8 cellular contexts compared by ENCODE assay signal in the genomic region with DNA sequence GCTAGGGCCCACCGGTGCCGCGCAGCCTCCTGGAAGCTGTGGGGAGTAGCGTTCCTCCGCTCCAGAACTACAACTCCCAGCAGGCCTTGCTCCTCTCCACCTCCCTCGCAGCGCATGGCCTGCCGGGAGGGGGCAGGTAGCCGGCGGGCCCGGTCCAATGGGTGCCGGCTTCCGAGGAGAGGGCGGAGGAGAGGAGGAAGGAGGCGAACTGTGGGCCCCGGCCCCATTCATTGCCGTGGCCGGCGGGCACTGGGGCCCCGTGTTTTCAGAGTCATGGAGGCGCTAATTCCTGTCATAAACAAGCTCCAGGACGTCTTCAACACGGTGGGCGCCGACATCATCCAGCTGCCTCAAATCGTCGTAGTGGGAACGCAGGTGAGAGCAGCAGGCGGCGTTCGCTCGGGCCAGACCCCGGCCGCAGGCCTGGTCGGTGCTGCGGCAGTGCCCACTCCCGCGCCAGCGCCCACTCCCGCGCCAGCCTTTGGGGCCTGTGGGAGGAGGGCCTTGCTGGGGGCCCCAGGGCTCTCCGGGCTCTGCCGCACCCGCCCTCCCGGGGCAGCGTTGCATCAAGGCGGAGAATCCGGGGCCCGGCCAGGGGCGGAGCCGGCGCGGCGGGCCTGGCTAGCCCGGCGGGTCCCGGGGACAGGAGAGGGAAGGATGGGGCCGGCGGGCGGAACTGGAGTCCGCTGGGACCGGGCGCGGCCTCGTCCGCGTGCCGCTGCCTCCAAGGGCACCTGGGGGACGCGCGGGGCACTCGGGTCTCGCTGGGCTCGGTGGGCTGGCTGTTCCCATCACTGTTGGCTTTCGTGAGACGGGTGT. TPM values are rescaled to one million over a fixed set of nuclear protein-coding genes. Genes with fewer than 3 reads are reported as not detected.
A peak's percentile ranks its signal among the peaks of the same experiment; 100 is the strongest.
DNase-seq lines count a peak whose midpoint lies in the region; ATAC-seq, FAIRE-seq and TF ChIP-seq lines count a peak whose summit lies in the region.

A gene (plus strand): TSS at position 211 of the 819 bp plus-strand sequence. CDS start 63 bp downstream, at position 274.

- H3K36me3 ChIP-seq in body of pancreas (replicated peaks in 1 of 2; ENCODE audit: insufficient read depth in 1 of 2, low read depth in 2 of 2) (no peaks in the 10 kb centered on the region), sigmoid colon (no peaks in the 10 kb centered on the region)

- H3K27me3 ChIP-seq in body of pancreas: no peaks in the 10 kb centered on the region
- no peaks in the 10 kb centered on the region for H3K27me3 ChIP-seq in sigmoid colon

- H3K9me3 ChIP-seq in body of pancreas: no peaks in the 10 kb centered on the region
- H3K9me3 ChIP-seq in sigmoid colon: no peaks in the 10 kb centered on the region

- FAIRE-seq in TTC549 (lab: Jason Lieb, UNC): peak; percentile 78

- 0 to 1% methylated on average over 8 to 74 of the region's 76 CpGs for WGBS in body of pancreas, 2 donors
- whole genome bisulfite sequencing in sigmoid colon, 2 donors: 0 to 1% methylated on average over 76 of the region's 76 CpGs

- H3K27ac ChIP-seq in 22Rv1 (peak within 1 kb of the TSS; percentile 91), body of pancreas (peak within 1 kb of the TSS; percentile 65 to 96 (median 87)), sigmoid colon (peak within 1 kb of the TSS; percentile 90 to 99 (median 97))

- ATAC-seq in GM18520 (IDR thresholded peaks at IDR 0.05; ENCODE audit: unreplicated experiment): peak; percentile 97
- ATAC-seq in HG03064 (IDR thresholded peaks at IDR 0.05; ENCODE audit: low read depth, unreplicated experiment): peak; percentile 98
- ATAC-seq in body of pancreas: peak; percentile 98

- peak in 1 of 4 donors; percentile 3 for TF ChIP-seq EP300 in sigmoid colon (IDR thresholded peaks at IDR 0.05)

- peak within 1 kb of the TSS; percentile 68 to 98 for H3K4me3 ChIP-seq in body of pancreas
- H3K4me3 ChIP-seq in sigmoid colon: peak within 1 kb of the TSS; percentile 65 to 97 (median 82)

- TF ChIP-seq CTCF in 22Rv1 (IDR thresholded peaks at IDR 0.05) (0 out of 2 replicates have a peak, but pooled peaks have one; percentile 6), body of pancreas (IDR thresholded peaks at IDR 0.05) (peak in 5 of 7 experiments; percentile 12 to 47 (median 20)), sigmoid colon (IDR thresholded peaks at IDR 0.05) (no peak)

- DNase-seq in NCI-H2107 treated with DMSO at 0.1 percent for 48 hours (lab: John Stamatoyannopoulos, UW; ENCODE audit: unreplicated experiment) (peak; percentile 95), body of pancreas (peak; percentile 92 to 94 (median 93)), iPS DF 19.7 (ENCODE audit: low read depth, low spot score) (peak; percentile 90), sigmoid colon (peak; percentile 97)

- H3K4me1 ChIP-seq in body of pancreas (peaks cover 6% of the 10 kb centered on the region), sigmoid colon (peaks cover 0 to 15% (median 15%) of the 10 kb centered on the region in 4 donors)

- intact Hi-C loops in body of pancreas (cut with DNase I): no loop called here
- intact Hi-C loops in sigmoid colon (cut with DNase I): loop anchor here (1.0 to 10.0 kb wide), 4 partner anchors 314 to 1343 kb away; a partner anchor contains a TSS

- TF ChIP-seq POLR2A in body of pancreas (IDR thresholded peaks at IDR 0.05) (peak; percentile 71 to 93 (median 91)), sigmoid colon (IDR thresholded peaks at IDR 0.05) (peak; percentile 67 to 80)

RNA-seq across cellular contexts. Expression of the gene that starts here (rescaled TPM):
- 10 to 100 TPM; 27.2 to 35.9 TPM for total RNA-seq in body of pancreas
- 10 to 100 TPM; 67.3 to 77.2 (median 72.6) TPM for total RNA-seq in sigmoid colon
- 10 to 100 TPM; 13.8 to 28.2 (median 24.5) TPM for polyA plus RNA-seq in sigmoid colon

Comparison
In these comparisons a context has a peak if more than half of its experiments do, and no peak if none do; other contexts are left out.
1. Peak in every context shown above with its lines: DNase-seq, ATAC-seq, H3K4me3 ChIP-seq and H3K27ac ChIP-seq.
2. CTCF ChIP-seq: peak in 22Rv1 (single experiment) and body of pancreas (5 of 7); none in sigmoid colon (0 of 4).